Comparison of ENCODE assay signal across 8 cellular contexts in the genomic region with DNA sequence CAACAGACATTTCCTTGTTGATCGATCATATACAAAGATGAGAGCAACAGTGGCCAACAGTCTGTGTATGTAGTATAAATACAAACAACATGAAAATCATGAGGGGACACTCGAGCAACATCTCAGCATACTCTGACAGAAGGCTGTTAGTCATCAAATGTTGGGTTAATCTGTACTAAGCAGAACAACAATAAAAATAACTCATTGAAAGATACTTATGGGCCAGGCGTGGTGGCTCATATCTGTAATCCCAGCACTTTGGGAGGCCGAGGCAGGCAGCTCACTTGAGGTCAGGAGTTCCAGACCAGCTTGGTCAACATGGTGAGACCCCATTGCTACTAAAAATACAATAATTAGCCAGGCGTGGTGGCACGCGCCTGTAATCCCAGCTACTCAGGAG.
"Had no signal": no experiment of that assay in that cellular context is flagged by ENCODE, and none has a peak within 500 bp of the region (broad histone marks: within the 10 kb centered on the region; RNA-seq: fewer than 3 reads in every experiment).

No MANE protein-coding gene starts in this region.

- H2AFZ ChIP-seq: GM23248 had no signal

- FAIRE-seq: HTR-8/SVneo had no signal

- H3K27me3 Mint-ChIP-seq: IgD-negative memory B cell had no signal

- DNase-seq: GM23248, GOT3, H7, HFFc6 had no signal

- H3K9ac ChIP-seq: GM23248 had no signal

- ATAC-seq: HCT116 had no signal

- H3K27ac Mint-ChIP-seq: IgD-negative memory B cell had no signal

- H3K27ac ChIP-seq: GM23248 had no signal

- H3K36me3 ChIP-seq: HAP-1 had no signal

- H3K4me1 ChIP-seq: HAP-1 had no signal

- H3K4me3 Mint-ChIP-seq: HFFc6, IgD-negative memory B cell had no signal

- H3K4me1 Mint-ChIP-seq: IgD-negative memory B cell had no signal

- H3K4me3 ChIP-seq: GM23248, HAP-1 had no signal
